In the genomic region with DNA sequence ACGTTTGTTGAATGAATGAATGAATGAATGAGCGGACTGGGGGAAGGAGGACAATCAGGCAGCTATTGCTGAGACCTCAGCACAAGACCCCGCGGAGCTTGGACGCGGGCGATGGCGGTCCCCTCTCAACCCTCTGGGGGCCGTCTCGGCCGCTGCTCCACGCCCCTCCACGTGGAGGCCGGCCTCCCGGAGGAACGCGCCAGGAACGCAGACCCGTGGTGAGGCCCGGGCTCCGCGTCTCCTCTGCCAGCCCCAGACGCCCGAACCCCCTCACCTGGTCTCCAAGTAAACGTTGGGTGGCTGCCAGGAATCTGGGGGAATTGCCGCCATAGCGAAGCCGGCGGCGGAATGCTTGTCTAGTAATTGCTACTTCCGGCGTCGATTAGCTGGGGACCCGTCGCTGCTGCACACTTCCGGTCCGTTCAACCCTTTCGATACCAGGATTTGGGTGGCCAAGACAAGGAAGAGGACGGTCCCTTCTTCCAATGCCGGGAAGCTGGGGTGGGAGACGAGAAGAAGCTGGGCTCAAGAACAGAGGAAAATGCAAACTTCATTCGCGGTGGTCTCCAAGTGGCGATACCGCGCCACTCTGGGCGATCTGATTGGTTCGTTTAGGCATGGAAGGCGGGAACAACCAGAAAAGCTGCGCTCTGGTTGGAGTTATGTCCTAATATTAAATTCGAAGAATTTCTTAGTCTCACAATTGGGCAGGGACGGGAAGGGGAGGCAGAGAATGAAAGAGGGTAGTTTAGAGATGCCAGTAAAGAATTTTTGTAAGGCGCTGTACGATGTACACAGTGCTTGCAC, we compare ENCODE assay signal across 8 cellular contexts. TPM values are rescaled to one million over a fixed set of nuclear protein-coding genes. Genes with fewer than 3 reads are reported as not detected.
A peak's percentile ranks its signal among the peaks of the same experiment; 100 is the strongest.
DNase-seq lines count a peak whose midpoint lies in the region; ATAC-seq, FAIRE-seq and TF ChIP-seq lines count a peak whose summit lies in the region.

A gene (minus strand): TSS at position 361 of the 807 bp plus-strand sequence. CDS start 31 bp downstream, at position 330.

- peak; percentile 82 for ATAC-seq in HG02870 (IDR thresholded peaks at IDR 0.05; ENCODE audit: unreplicated experiment)
- peak; percentile 92 for ATAC-seq in right cardiac atrium

- DNase-seq in GM12892 (ENCODE audit: insufficient read length), result peak; percentile 74
- DNase-seq in NCI-H1694 treated with DMSO at 0.1 percent for 48 hours (lab: John Stamatoyannopoulos, UW), result peak; percentile 93
- peak; percentile 19 to 94 (median 82) for DNase-seq in anterior cingulate cortex (lab: John Stamatoyannopoulos, UW)
- peak; percentile 86 to 93 (median 92) for DNase-seq in right cardiac atrium
- peak; percentile 60 for DNase-seq in pulmonary artery endothelial cell (ENCODE audit: low read depth, low spot score)
- no peak for DNase-seq in vagina (ENCODE audit: extremely low spot score in 2 of 2)

- FAIRE-seq in GM12892 (lab: Jason Lieb, UNC), result peak; percentile 96

- H3K27me3 ChIP-seq in right cardiac atrium (ENCODE audit: control insufficient read depth, insufficient read depth) (no peaks in the 10 kb centered on the region), vagina (no peaks in the 10 kb centered on the region)

- H3K36me3 ChIP-seq in vagina, result peaks cover 0 to under 1% of the 10 kb centered on the region in 2 donors

- peak within 1 kb of the TSS; percentile 97 for H3K27ac ChIP-seq in right cardiac atrium (ENCODE audit: low read length)
- peak within 1 kb of the TSS; percentile 81 for H3K27ac ChIP-seq in vagina

- TF ChIP-seq POLR2A in GM12892 (IDR thresholded peaks at IDR 0.05; ENCODE audit: low read depth, low read length) (peak; percentile 73), vagina (IDR thresholded peaks at IDR 0.05) (peak in 1 of 2 donors; percentile 35)

- WGBS in right cardiac atrium, result under 1% methylated on average over 54 of the region's 54 CpGs

- H3K4me3 ChIP-seq in right cardiac atrium (ENCODE audit: low read length) (peak within 1 kb of the TSS; percentile 65), vagina (peak within 1 kb of the TSS; percentile 76 to 82)

- TF ChIP-seq CTCF in vagina (IDR thresholded peaks at IDR 0.05), result peak in 1 of 3 experiments; percentile 4

- H3K9me3 ChIP-seq in right cardiac atrium (ENCODE audit: control insufficient read depth, low read length), result no peaks in the 10 kb centered on the region
- no peaks in the 10 kb centered on the region for H3K9me3 ChIP-seq in vagina

- intact Hi-C loops in T-helper 2 cell treated with Interferon-gamma antibody and Interleukin-4, amounts not matched to agents 100 ng/mL and 5 ng/mL, for 36 hours (cut with micrococcal nuclease), result loop anchor here (1.0 to 10.0 kb wide), 5 partner anchors 11 to 293 kb away; a partner anchor contains a TSS
- intact Hi-C loops in right cardiac atrium (cut with DNase I), result no loop called here
- intact Hi-C loops in vagina (cut with DNase I), result no loop called here

- H3K4me1 ChIP-seq in right cardiac atrium (ENCODE audit: control insufficient read depth, insufficient read depth, low read length), result no peaks in the 10 kb centered on the region
- peaks cover 20% of the 10 kb centered on the region for H3K4me1 ChIP-seq in vagina

RNA-seq across cellular contexts. Expression of the gene that starts here (rescaled TPM):
- polyA plus RNA-seq in GM12892 (2012; ENCODE audit: missing spikeins), result 43.6 TPM
- total RNA-seq in T-helper 2 cell treated with Interferon-gamma antibody and Interleukin-4, amounts not matched to agents 100 ng/mL and 5 ng/mL, for 36 hours, result 41.1 and 42.6 TPM in 2 replicates
- total RNA-seq in right cardiac atrium, result 10 to 100 TPM; 49.4 to 72.4 (median 63.7) TPM
- 75.6 TPM for polyA plus RNA-seq in right cardiac atrium
- total RNA-seq in pulmonary artery endothelial cell, result 35.1 and 44.8 TPM in 2 replicates
- total RNA-seq in vagina, result 18.9 TPM

Comparison
In these comparisons a context has a peak if more than half of its experiments do, and no peak if none do; other contexts are left out.
1. DNase-seq: peak in GM12892 (single experiment), NCI-H1694 treated with DMSO at 0.1 percent for 48 hours (single experiment), anterior cingulate cortex (58 of 58), right cardiac atrium (3 of 3) and pulmonary artery endothelial cell (single experiment); none in vagina (0 of 2).